In the genomic region with DNA sequence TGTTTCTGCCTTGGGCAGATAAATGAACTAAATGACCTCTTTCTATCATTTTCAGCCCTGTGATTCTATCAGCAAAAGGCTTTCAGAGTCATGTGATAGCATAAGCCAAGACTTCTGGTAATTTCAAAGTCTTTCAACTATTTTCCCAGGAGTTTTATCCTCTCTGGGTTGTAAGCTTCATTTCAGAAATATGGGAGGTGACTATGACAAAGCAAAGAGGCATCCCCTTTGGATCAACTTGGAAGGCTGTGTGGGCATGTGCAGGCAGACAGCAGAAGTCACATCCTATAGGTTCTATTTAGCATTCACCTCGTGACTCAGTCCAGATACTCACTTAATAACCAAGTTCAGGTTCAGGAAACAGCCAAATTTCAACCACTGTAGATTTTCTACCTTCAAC, we compare ENCODE assay signal across 14 cellular contexts.
DNase-seq lines count a peak whose midpoint lies in the region; ATAC-seq and TF ChIP-seq lines count a peak whose summit lies in the region.
"Had no signal": no experiment of that assay in that cellular context is flagged by ENCODE, and none has a peak within 500 bp of the region (broad histone marks: within the 10 kb centered on the region; RNA-seq: fewer than 3 reads in every experiment).

No MANE protein-coding gene starts in this region.

- TF ChIP-seq CTCF in fibroblast of pulmonary artery (IDR thresholded peaks at IDR 0.05; ENCODE audit: low read length, missing control alignments) (no peak), type B pancreatic cell (conservative IDR thresholded peaks at IDR 0.05) (no peak)

- no peak overlapping the region for H3K4me3 Mint-ChIP-seq in type B pancreatic cell
- H3K4me3 Mint-ChIP-seq: natural killer cell treated with Interleukin-12 subunit alpha and Interleukin-12 subunit beta and Interleukin-15 and Interleukin-18, amount 100 ng/mL, for 72 hours had no signal

- DNase-seq in HCEC 1CT (peak; percentile 91), SW 1271 (lab: John Stamatoyannopoulos, UW) (peak; percentile 16 to 37), fibroblast of pulmonary artery (ENCODE audit: low read depth) (peak; percentile 61), amygdala (lab: John Stamatoyannopoulos, UW) (no peak), type B pancreatic cell (ENCODE audit: extremely low spot score, unreplicated experiment) (no peak)
- no peak for DNase-seq in activated T-cell treated with anti-CD3 and anti-CD28 coated beads, Interleukin-2, amount 50 U/mL, for 1 hour
- DNase-seq: GOT3, hypothalamus, KG1, left lung, NCI-H1436 treated with DMSO at 0.1 percent for 48 hours, NCI-H510A had no signal

- no peaks in the 10 kb centered on the region for H3K27me3 Mint-ChIP-seq in type B pancreatic cell
- H3K27me3 Mint-ChIP-seq: natural killer cell treated with Interleukin-12 subunit alpha and Interleukin-12 subunit beta and Interleukin-15 and Interleukin-18, amount 100 ng/mL, for 72 hours had no signal

- no peak overlapping the region for H3K4me3 ChIP-seq in fibroblast of pulmonary artery (replicated peaks; ENCODE audit: low read depth, low read length)
- H3K4me3 ChIP-seq: left lung had no signal

- no peak overlapping the region for H3K27ac Mint-ChIP-seq in type B pancreatic cell
- H3K27ac Mint-ChIP-seq: natural killer cell treated with Interleukin-12 subunit alpha and Interleukin-12 subunit beta and Interleukin-15 and Interleukin-18, amount 100 ng/mL, for 72 hours had no signal

- no peak for ATAC-seq in GM21576 (IDR thresholded peaks at IDR 0.05; ENCODE audit: unreplicated experiment)
- ATAC-seq: left lung; natural killer cell treated with Interleukin-12 subunit alpha and Interleukin-12 subunit beta and Interleukin-15 and Interleukin-18, amount 100 ng/mL, for 72 hours had no signal

- no peaks in the 10 kb centered on the region for H3K9me3 Mint-ChIP-seq in type B pancreatic cell
- H3K9me3 Mint-ChIP-seq: natural killer cell treated with Interleukin-12 subunit alpha and Interleukin-12 subunit beta and Interleukin-15 and Interleukin-18, amount 100 ng/mL, for 72 hours had no signal

- no peaks in the 10 kb centered on the region for H3K36me3 Mint-ChIP-seq in type B pancreatic cell
- H3K36me3 Mint-ChIP-seq: natural killer cell treated with Interleukin-12 subunit alpha and Interleukin-12 subunit beta and Interleukin-15 and Interleukin-18, amount 100 ng/mL, for 72 hours had no signal

- no peaks in the 10 kb centered on the region for H3K4me1 Mint-ChIP-seq in type B pancreatic cell (ENCODE audit: unreplicated experiment)

Comparison
In these comparisons a context has a peak if more than half of its experiments do, and no peak if none do; other contexts are left out.
1. DNase-seq: peak in HCEC 1CT (single experiment), SW 1271 (2 of 2) and fibroblast of pulmonary artery (single experiment); none in activated T-cell treated with anti-CD3 and anti-CD28 coated beads, Interleukin-2, amount 50 U/mL, for 1 hour (single experiment), amygdala (0 of 56) and type B pancreatic cell (single experiment).